Comparison of ENCODE assay signal across 3 cellular contexts in the genomic region with DNA sequence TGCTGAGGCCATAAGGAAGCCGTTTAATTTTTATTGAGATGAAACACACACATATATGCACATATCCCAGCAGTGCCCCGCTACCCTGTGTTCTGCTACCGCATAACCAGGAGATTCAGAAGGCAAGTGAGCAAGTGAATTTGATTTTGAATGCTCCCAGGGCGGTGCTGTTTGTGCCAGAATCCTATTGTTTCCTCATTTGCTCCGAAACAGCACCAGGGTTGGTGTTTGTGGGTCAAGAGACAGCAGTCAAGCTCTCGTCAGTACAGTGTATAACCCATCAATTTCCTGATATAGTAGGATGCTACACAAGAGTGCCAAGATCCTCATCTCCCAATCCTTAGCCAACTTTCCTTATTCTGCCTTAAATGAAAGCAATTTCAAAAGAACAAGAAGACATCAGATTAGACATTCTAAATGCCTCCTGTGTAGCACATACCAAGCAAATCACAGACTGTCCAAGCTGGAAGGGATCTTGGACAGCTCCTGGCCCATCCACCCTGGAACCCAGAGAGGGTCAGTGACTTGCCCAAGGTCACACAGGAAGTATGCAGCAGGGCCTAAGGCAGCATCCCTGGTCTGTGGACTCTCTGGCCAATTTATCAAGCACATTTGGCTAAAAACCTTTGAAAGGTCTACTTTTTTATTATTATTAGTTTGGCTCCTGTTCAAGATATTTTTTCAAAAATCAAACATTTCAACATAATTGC.
TF ChIP-seq lines count a peak whose summit lies in the region.

No MANE protein-coding gene starts in this region.

TF ChIP-seq in SK-N-SH, 30 proteins besides CTCF, POLR2A, EP300 and RAD21 (continued from another document):
- TF ChIP-seq, protein P1, sequence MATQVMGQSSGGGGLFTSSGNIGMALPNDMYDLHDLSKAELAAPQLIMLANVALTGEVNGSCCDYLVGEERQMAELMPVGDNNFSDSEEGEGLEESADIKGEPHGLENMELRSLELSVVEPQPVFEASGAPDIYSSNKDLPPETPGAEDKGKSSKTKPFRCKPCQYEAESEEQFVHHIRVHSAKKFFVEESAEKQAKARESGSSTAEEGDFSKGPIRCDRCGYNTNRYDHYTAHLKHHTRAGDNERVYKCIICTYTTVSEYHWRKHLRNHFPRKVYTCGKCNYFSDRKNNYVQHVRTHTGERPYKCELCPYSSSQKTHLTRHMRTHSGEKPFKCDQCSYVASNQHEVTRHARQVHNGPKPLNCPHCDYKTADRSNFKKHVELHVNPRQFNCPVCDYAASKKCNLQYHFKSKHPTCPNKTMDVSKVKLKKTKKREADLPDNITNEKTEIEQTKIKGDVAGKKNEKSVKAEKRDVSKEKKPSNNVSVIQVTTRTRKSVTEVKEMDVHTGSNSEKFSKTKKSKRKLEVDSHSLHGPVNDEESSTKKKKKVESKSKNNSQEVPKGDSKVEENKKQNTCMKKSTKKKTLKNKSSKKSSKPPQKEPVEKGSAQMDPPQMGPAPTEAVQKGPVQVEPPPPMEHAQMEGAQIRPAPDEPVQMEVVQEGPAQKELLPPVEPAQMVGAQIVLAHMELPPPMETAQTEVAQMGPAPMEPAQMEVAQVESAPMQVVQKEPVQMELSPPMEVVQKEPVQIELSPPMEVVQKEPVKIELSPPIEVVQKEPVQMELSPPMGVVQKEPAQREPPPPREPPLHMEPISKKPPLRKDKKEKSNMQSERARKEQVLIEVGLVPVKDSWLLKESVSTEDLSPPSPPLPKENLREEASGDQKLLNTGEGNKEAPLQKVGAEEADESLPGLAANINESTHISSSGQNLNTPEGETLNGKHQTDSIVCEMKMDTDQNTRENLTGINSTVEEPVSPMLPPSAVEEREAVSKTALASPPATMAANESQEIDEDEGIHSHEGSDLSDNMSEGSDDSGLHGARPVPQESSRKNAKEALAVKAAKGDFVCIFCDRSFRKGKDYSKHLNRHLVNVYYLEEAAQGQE (IDR thresholded peaks at IDR 0.05; ENCODE audit: low read depth, low read length): peak; percentile 25; the same call in 1 of the 2 replicates
- TF ChIP-seq IRF3 (IDR thresholded peaks at IDR 0.05; ENCODE audit: low read depth, low read length): no peak

TF ChIP-seq in SK-N-SH treated with all-trans-retinoic acid at 6 μM for 48 hours, 23 proteins besides CTCF, POLR2A, EP300 and RAD21:
- TF ChIP-seq CREB5 (CRISPR knock-in tag; IDR thresholded peaks at IDR 0.05; ENCODE audit: low read depth): no peak
- TF ChIP-seq GLIS3 (CRISPR knock-in tag; IDR thresholded peaks at IDR 0.05): no peak
TF ChIP-seq in SK-N-SH treated with all-trans-retinoic acid at 6 μM for 48 hours: peak in this region for 0.

TF ChIP-seq in neural cell, 6 proteins besides CTCF, POLR2A, EP300 and RAD21 (continued from another document):
- TF ChIP-seq, protein P1 (IDR thresholded peaks at IDR 0.05; ENCODE audit: borderline replicate concordance): no peak
